Comparison of ENCODE assay signal across 25 cellular contexts in the genomic region with DNA sequence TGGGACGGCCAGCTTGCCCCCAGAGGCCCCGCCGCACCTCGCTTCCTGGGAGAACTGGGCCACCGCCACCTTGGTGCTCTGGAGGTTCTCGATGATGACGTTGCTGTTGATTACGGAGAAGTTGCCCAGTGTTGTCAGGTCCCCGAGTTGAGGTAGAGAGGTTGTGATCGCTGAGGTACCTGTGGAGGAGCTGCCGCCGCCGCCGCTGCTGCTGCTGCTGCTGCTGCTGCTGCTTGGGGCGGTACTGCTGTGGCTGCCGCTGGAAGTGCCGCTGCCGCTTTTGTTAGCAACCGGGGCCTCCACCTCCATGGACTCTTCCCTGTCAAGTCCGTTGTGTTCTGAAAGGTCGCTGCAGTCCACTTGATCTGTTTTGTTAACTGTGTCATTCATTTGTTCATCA. TPM values are rescaled to one million over a fixed set of nuclear protein-coding genes. Genes with fewer than 3 reads are reported as not detected.
"Had no signal": no experiment of that assay in that cellular context is flagged by ENCODE, and none has a peak within 500 bp of the region (broad histone marks: within the 10 kb centered on the region; RNA-seq: fewer than 3 reads in every experiment).

No MANE protein-coding gene starts in this region.

- H3K27me3 Mint-ChIP-seq: effector memory CD8-positive, alpha-beta T cell had no signal

- H3K27me3 ChIP-seq: ovary, upper lobe of left lung had no signal

- H3K36me3 ChIP-seq: gastrocnemius medialis, ovary, spleen, tibial artery, upper lobe of left lung had no signal

- H3K4me1 Mint-ChIP-seq: central memory CD8-positive, alpha-beta T cell; mesothelial cell of epicardium; naive B cell; stimulated activated naive CD8-positive, alpha-beta T cell treated with anti-CD3 and anti-CD28 coated beads, Interleukin-15, amount 100 ng/mL, for 72 hours had no signal

- ATAC-seq: effector memory CD8-positive, alpha-beta T cell; gastrocnemius medialis; left lobe of liver; mucosa of descending colon; natural killer cell treated with Interleukin-12 subunit alpha and Interleukin-12 subunit beta and Interleukin-15 and Interleukin-18, amount 100 ng/mL, for 72 hours; psoas muscle; right cardiac atrium; stimulated activated naive CD8-positive, alpha-beta T cell treated with anti-CD3 and anti-CD28 coated beads, Interleukin-15, amount 100 ng/mL, for 72 hours had no signal

- H3K27ac ChIP-seq: coronary artery, gastrocnemius medialis, ovary, psoas muscle, skin epidermis, spleen, tibial artery, upper lobe of left lung had no signal

- H3K4me3 ChIP-seq: coronary artery, gastrocnemius medialis, mucosa of descending colon, ovary, psoas muscle, skin epidermis, spleen, tibial artery, upper lobe of left lung had no signal

- H3K9me3 Mint-ChIP-seq: mesothelial cell of epicardium; natural killer cell treated with Interleukin-12 subunit alpha and Interleukin-12 subunit beta and Interleukin-15 and Interleukin-18, amount 100 ng/mL, for 72 hours had no signal

- H3K4me1 ChIP-seq: gastrocnemius medialis, psoas muscle, spleen, tibial artery, upper lobe of left lung had no signal

- H3K36me3 Mint-ChIP-seq: mesothelial cell of epicardium; naive B cell; natural killer cell treated with Interleukin-12 subunit alpha and Interleukin-12 subunit beta and Interleukin-15 and Interleukin-18, amount 100 ng/mL, for 72 hours had no signal

- H3K27ac Mint-ChIP-seq: effector memory CD8-positive, alpha-beta T cell; mesothelial cell of epicardium; naive B cell; natural killer cell treated with Interleukin-12 subunit alpha and Interleukin-12 subunit beta and Interleukin-15 and Interleukin-18, amount 100 ng/mL, for 72 hours; stimulated activated naive CD8-positive, alpha-beta T cell treated with anti-CD3 and anti-CD28 coated beads, Interleukin-15, amount 100 ng/mL, for 72 hours had no signal

- H3K4me3 Mint-ChIP-seq: central memory CD8-positive, alpha-beta T cell; effector memory CD8-positive, alpha-beta T cell; mesothelial cell of epicardium; naive B cell; natural killer cell treated with Interleukin-12 subunit alpha and Interleukin-12 subunit beta and Interleukin-15 and Interleukin-18, amount 100 ng/mL, for 72 hours; stimulated activated naive CD8-positive, alpha-beta T cell treated with anti-CD3 and anti-CD28 coated beads, Interleukin-15, amount 100 ng/mL, for 72 hours had no signal

- DNase-seq: effector memory CD8-positive, alpha-beta T cell; gastrocnemius medialis; head of caudate nucleus; mesenchymal stem cell; mucosa of descending colon; naive B cell; occipital lobe; ovary; psoas muscle; right cardiac atrium; spleen; stimulated activated CD8-positive, alpha-beta memory T cell treated with anti-CD3 and anti-CD28 coated beads, Interleukin-4, amount 100 ng/mL, for 48 hours; stimulated activated naive CD4-positive, alpha-beta T cell; stimulated activated naive CD8-positive, alpha-beta T cell treated with anti-CD3 and anti-CD28 coated beads, Interleukin-15, amount 100 ng/mL, for 72 hours; tibial artery had no signal

RNA-seq across cellular contexts. Expression of a gene that starts 9.5 kb away (rescaled TPM):
- total RNA-seq: dermis microvascular lymphatic vessel endothelial cell, lung microvascular endothelial cell, psoas muscle, spleen had no signal
- polyA plus RNA-seq: keratinocyte, psoas muscle had no signal
